In the genomic region with DNA sequence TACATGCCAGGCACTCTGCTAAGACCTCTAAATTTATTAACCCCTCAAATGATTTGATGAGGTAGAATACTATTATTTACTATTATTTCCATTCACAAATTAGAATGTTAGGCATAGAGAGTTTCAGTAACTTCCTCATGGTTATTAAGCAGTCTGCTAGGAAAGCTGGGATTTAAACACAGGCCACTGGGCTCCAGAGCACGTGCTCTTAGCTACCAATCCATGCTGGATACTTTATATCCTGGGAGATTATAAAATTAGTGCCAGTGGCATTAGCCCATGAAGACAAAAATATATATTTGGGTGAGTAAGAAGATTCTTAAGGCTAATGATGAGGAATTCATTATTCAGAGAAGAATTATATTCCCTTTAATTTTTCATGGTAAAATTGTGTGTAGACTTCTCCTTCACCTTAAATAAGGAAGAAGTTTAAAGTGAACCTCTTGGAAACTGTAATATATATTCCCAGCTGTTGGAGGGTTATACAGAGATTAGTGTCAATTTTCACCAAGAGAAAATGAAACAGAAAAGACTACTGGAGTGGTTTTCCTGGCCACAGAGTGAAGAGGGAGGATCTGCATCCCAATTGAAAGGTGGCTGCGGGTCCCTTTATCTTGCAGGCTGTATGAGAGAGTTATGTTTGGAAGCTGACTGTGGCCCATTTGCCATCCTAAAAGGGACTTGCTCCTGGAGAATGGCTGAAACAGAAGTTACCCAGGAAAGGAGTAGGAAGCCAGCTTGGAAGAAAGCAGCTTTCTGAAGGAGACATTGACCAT, we compare ENCODE assay signal across 19 cellular contexts.
"Had no signal": no experiment of that assay in that cellular context is flagged by ENCODE, and none has a peak within 500 bp of the region (broad histone marks: within the 10 kb centered on the region; RNA-seq: fewer than 3 reads in every experiment).

No MANE protein-coding gene starts in this region.

- H3K36me3 ChIP-seq: esophagus muscularis mucosa, gastroesophageal sphincter, heart left ventricle, left lung, lower lobe of right lung had no signal

- H3K4me3 Mint-ChIP-seq: mesothelial cell of epicardium, naive B cell had no signal

- H3K4me2 ChIP-seq: hepatocyte had no signal

- H3K36me3 Mint-ChIP-seq: mesothelial cell of epicardium, naive B cell had no signal

- H2AFZ ChIP-seq: hepatocyte had no signal

- H3K27ac Mint-ChIP-seq: mesothelial cell of epicardium, naive B cell had no signal

- H3K4me1 ChIP-seq: esophagus muscularis mucosa, foreskin keratinocyte, gastroesophageal sphincter, heart left ventricle, left lung, lower lobe of right lung had no signal

- H3K79me2 ChIP-seq: hepatocyte had no signal

- H3K4me3 ChIP-seq: coronary artery, dorsolateral prefrontal cortex, esophagus muscularis mucosa, gastroesophageal sphincter, heart left ventricle, hepatocyte, left lung, lower lobe of right lung, mucosa of descending colon had no signal

- H3K27me3 ChIP-seq: dorsolateral prefrontal cortex, esophagus muscularis mucosa, foreskin keratinocyte, gastroesophageal sphincter, heart left ventricle, hepatocyte, left lung had no signal

- H3K9me3 ChIP-seq: esophagus muscularis mucosa, gastroesophageal sphincter, heart left ventricle, left lung, lower lobe of right lung, mucosa of descending colon had no signal

- H3K4me1 Mint-ChIP-seq: mesothelial cell of epicardium, naive B cell had no signal

- H3K27ac ChIP-seq: coronary artery, dorsolateral prefrontal cortex, esophagus muscularis mucosa, foreskin keratinocyte, gastroesophageal sphincter, heart left ventricle, hepatocyte, left lung, lower lobe of right lung had no signal

- H3K9me3 Mint-ChIP-seq: mesothelial cell of epicardium, naive B cell had no signal

- ATAC-seq: foreskin keratinocyte, gastroesophageal sphincter, heart left ventricle, left cardiac atrium, left lung, left ventricle myocardium superior, lower lobe of right lung, mucosa of descending colon had no signal

- H3K27me3 Mint-ChIP-seq: naive B cell had no signal

- DNase-seq: dermis blood vessel endothelial cell; dorsolateral prefrontal cortex; effector CD4-positive, alpha-beta T cell; effector memory CD4-positive, alpha-beta T cell; foreskin keratinocyte; heart left ventricle; hypothalamus; left cardiac atrium; left lung; left ventricle myocardium superior; lower lobe of right lung; mesenchymal stem cell; mucosa of descending colon; naive B cell had no signal
